ENCODE assay signal across 8 cellular contexts in the genomic region with DNA sequence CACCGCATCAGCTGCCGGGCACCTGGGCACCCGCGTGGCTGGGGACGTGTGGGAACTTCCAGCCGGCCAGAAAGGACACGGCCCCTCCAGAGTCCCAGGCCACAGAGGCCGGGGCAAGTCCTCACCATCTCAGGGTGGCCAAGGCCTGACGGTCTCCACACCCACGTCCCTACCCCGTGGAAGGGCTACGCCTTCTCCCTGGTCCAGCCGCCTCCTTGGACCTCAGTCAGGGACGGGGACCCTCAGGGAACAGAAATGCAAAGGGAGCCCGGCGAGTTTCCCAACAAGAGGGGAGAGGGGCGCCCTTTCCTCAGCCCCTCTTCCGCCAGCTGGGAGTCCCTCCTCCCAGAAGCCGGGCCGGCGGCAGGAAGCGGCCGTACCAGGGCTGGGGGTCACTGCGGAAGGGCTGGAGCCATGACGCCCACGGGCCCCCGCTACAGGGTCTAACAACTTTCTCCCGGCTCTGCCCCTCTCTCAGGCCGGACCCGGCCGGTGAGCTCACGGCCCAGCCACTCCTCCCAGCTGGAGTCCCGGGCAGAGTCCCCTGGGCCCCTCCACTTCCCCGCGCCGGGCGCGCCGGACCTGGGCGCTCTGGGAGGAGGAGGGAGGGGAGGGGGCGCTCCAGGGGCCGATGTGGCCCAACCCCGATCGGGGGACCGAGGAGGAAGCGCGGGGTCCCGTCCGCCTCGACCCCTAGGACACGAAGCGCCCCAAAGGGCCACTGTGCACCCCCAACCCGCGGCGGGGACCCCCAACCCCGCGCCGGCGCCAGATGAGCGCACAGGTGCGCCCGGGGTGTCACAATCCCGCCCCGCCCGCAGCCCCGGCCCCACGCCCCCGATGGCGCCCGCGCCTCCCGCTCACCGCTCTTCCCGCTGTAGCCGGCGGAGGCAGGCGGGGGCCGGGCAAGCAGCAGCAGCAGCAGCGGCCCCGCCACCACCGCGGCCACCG. TPM values are rescaled to one million over a fixed set of nuclear protein-coding genes. Genes with fewer than 3 reads are reported as not detected.
DNase-seq lines count a peak whose midpoint lies in the region; ATAC-seq, FAIRE-seq and TF ChIP-seq lines count a peak whose summit lies in the region.

No MANE protein-coding gene starts in this region.

- peak overlapping the region; percentile 57 for H3K4me3 ChIP-seq in CD8-positive, alpha-beta T cell (ENCODE audit: low read depth, low read length)
- H3K4me3 ChIP-seq in Loucy (ENCODE audit: low read length, poor library complexity, severe bottlenecking) (peak overlapping the region; percentile 76), K562 (peak overlapping the region; percentile 94), subcutaneous abdominal adipose tissue (ENCODE audit: low read depth in 1 of 5, low read length in 5 of 5) (peak overlapping the region; percentile 44 to 82 (median 72))

- CTCF ChIA-PET in CD8-positive, alpha-beta T cell (lab: Charles Lee): interaction anchor here (0.7 to 2.2 kb wide), 6 partner anchors 11 to 273 kb away, joined by 3 to 7 read pairs (median 4); a partner anchor contains a TSS
- CTCF ChIA-PET in K562 (lab: Yijun Ruan, JAX; ENCODE audit: low intra/inter-chr PET ratio) (interaction anchor here (0.9 kb wide), 1 partner anchor 11 kb away, joined by 3 read pairs; a partner anchor contains a TSS), GM10248 (lab: Yijun Ruan, JAX) (interaction anchor here (1.5 to 2.1 kb wide), 2 partner anchors 44 to 274 kb away, joined by 3 to 5 read pairs; a partner anchor contains a TSS)

- no peak for TF ChIP-seq CTCF in CD8-positive, alpha-beta T cell (IDR thresholded peaks at IDR 0.05)
- TF ChIP-seq CTCF in GM20000 (IDR thresholded peaks at IDR 0.05; ENCODE audit: extremely low read depth, missing control alignments) (no peak), Loucy (conservative IDR thresholded peaks at IDR 0.05; ENCODE audit: low read length) (no peak), K562 (IDR thresholded peaks at IDR 0.05 in 2 of 3, conservative IDR thresholded peaks at IDR 0.05 in 1 of 3; ENCODE audit: insufficient read depth in 2 of 3, low read depth in 1 of 3, low read length in 3 of 3) (no peak), GM10248 (IDR thresholded peaks at IDR 0.05; ENCODE audit: control extremely low read depth, extremely low read depth, low read depth, missing control alignments) (no peak)

- TF ChIP-seq RAD21 in K562 (CRISPR knock-in tag; conservative IDR thresholded peaks at IDR 0.05 in 1 of 2, IDR thresholded peaks at IDR 0.05 in 1 of 2): no peak

- H3K36me3 ChIP-seq in CD8-positive, alpha-beta T cell (ENCODE audit: insufficient read depth, low read length): no peaks in the 10 kb centered on the region
- H3K36me3 ChIP-seq in Loucy (ENCODE audit: insufficient read depth, low read length) (no peaks in the 10 kb centered on the region), K562 (ENCODE audit: control insufficient read depth, insufficient read depth, low read length) (peaks cover 17% of the 10 kb centered on the region; the same call in 2 of the 3 replicates), subcutaneous abdominal adipose tissue (ENCODE audit: control insufficient read depth in 5 of 5, insufficient read depth in 5 of 5, low read length in 5 of 5) (peaks cover 0 to 17% (median 14%) of the 10 kb centered on the region in 5 donors)

- peak in 1 of 7 experiments; percentile 36 for DNase-seq in CD8-positive, alpha-beta T cell
- peak; percentile 65 for DNase-seq in GM20000 (ENCODE audit: low spot score)
- DNase-seq in K562 (ENCODE audit: extremely low read depth in 1 of 4, low spot score in 3 of 4): peak; percentile 46 to 62 (median 58)
- peak; percentile 72 for DNase-seq in left kidney (ENCODE audit: low read depth, low spot score)
- DNase-seq in GM10248 (ENCODE audit: extremely low spot score): no peak

- BruUV-seq in K562 (replicated peaks; lab: Mats Ljungman, UMichigan): no TSS peak

- H2AFZ ChIP-seq in Loucy (ENCODE audit: low read length): no peak overlapping the region
- H2AFZ ChIP-seq in K562 (ENCODE audit: low read depth, low read length): no peak overlapping the region

- no peaks in the 10 kb centered on the region for H3K9me2 ChIP-seq in Loucy (replicated peaks; ENCODE audit: low read depth, low read length)

- peak overlapping the region; percentile 85 for H3K27ac Mint-ChIP-seq in CD8-positive, alpha-beta T cell

- FAIRE-seq in K562 (lab: Jason Lieb, UNC): no peak

- WGBS in K562 (ENCODE audit: insufficient coverage, low coverage, missing lambda C conversion rate): 1% methylated on average over 33 of the region's 83 CpGs

- TF ChIP-seq POLR2A in K562 (conservative IDR thresholded peaks at IDR 0.05): no peak

- H3K27me3 ChIP-seq in CD8-positive, alpha-beta T cell (ENCODE audit: insufficient read depth, low read length): no peaks in the 10 kb centered on the region
- no peaks in the 10 kb centered on the region for H3K27me3 ChIP-seq in Loucy (ENCODE audit: insufficient read depth, low read length, poor library complexity, severe bottlenecking)
- H3K27me3 ChIP-seq in K562 (ENCODE audit: control insufficient read depth in 2 of 2, insufficient read depth in 2 of 2, low read length in 2 of 2): no peaks in the 10 kb centered on the region
- H3K27me3 ChIP-seq in subcutaneous abdominal adipose tissue (ENCODE audit: control insufficient read depth in 5 of 5, insufficient read depth in 4 of 5, low read length in 5 of 5): no peaks in the 10 kb centered on the region

- intact Hi-C loops in CD8-positive, alpha-beta T cell (cut with DNase I, micrococcal nuclease): loop anchor here (1.0 to 10.0 kb wide), 6 partner anchors 11 to 254 kb away; a partner anchor contains a TSS
- intact Hi-C loops in K562 (cut with micrococcal nuclease): no loop called here

- H3K4me1 ChIP-seq in CD8-positive, alpha-beta T cell (ENCODE audit: insufficient read depth, low read length): peaks cover 34% of the 10 kb centered on the region
- H3K4me1 ChIP-seq in Loucy (ENCODE audit: insufficient read depth, low read length, poor library complexity, severe bottlenecking): peaks cover 18% of the 10 kb centered on the region
- H3K4me1 ChIP-seq in K562 (replicated peaks in 1 of 2; ENCODE audit: control insufficient read depth in 2 of 2, insufficient read depth in 2 of 2, low read length in 2 of 2): peaks cover 0 to 64% of the 10 kb centered on the region in 2 experiments; a peak in 3 of 5 replicates
- peaks cover 2 to 43% (median 39%) of the 10 kb centered on the region in 5 donors for H3K4me1 ChIP-seq in subcutaneous abdominal adipose tissue (ENCODE audit: control insufficient read depth in 5 of 5, insufficient read depth in 5 of 5, low read length in 5 of 5)

- peak overlapping the region; percentile 68 for H3K27ac ChIP-seq in CD8-positive, alpha-beta T cell (ENCODE audit: low read depth, low read length)
- H3K27ac ChIP-seq in K562 (ENCODE audit: extremely low read depth, low read depth, low read length): peak overlapping the region; percentile 75
- no peak overlapping the region for H3K27ac ChIP-seq in subcutaneous abdominal adipose tissue (ENCODE audit: low read depth, low read length)

- H3K4me2 ChIP-seq in Loucy (ENCODE audit: low read depth, low read length, poor library complexity, severe bottlenecking) (peak overlapping the region; percentile 70), K562 (ENCODE audit: insufficient read depth, low read length) (peak overlapping the region; percentile 65)

- POLR2A ChIA-PET in CD8-positive, alpha-beta T cell (lab: Charles Lee): interaction anchor here (1.2 to 5.4 kb wide), 3 partner anchors 10 to 19 kb away, joined by 3 to 38 read pairs (median 25); a partner anchor contains a TSS
- POLR2A ChIA-PET in K562 (lab: Yijun Ruan, JAX): interaction anchor here (0.6 kb wide), 1 partner anchor 62 kb away, joined by 3 read pairs; no protein-coding TSS in a partner anchor
- POLR2A ChIA-PET in GM10248 (lab: Yijun Ruan, JAX): interaction anchor here (0.5 to 1.1 kb wide), 2 partner anchors 12 to 990 kb away, joined by 4 to 8 read pairs; no protein-coding TSS in a partner anchor

- H3F3A ChIP-seq in Loucy (ENCODE audit: low read depth): no peaks in the 10 kb centered on the region

- peaks cover 21% of the 10 kb centered on the region for H3K79me2 ChIP-seq in Loucy (ENCODE audit: insufficient read depth, low read length)
- H3K79me2 ChIP-seq in K562 (ENCODE audit: control insufficient read depth, insufficient read depth, low read length): peaks cover 33% of the 10 kb centered on the region

- peaks cover 29% of the 10 kb centered on the region for H3K4me1 Mint-ChIP-seq in CD8-positive, alpha-beta T cell (ENCODE audit: low read depth)

- H3K9ac ChIP-seq in Loucy (ENCODE audit: low read depth, low read length, poor library complexity, severe bottlenecking) (peak overlapping the region; percentile 76), K562 (ENCODE audit: insufficient read depth in 1 of 2, low read depth in 2 of 2, low read length in 2 of 2) (peak overlapping the region; percentile 80 to 88), subcutaneous abdominal adipose tissue (ENCODE audit: low read length in 5 of 5) (peak overlapping the region; percentile 38 to 84 (median 74))

- peaks cover 15% of the 10 kb centered on the region for H3K36me3 Mint-ChIP-seq in CD8-positive, alpha-beta T cell

- no peaks in the 10 kb centered on the region for H3K9me1 ChIP-seq in K562 (ENCODE audit: control insufficient read depth, insufficient read depth, low read length)

- H4K20me1 ChIP-seq in Loucy (ENCODE audit: insufficient read depth, low read length, poor library complexity, severe bottlenecking): no peaks in the 10 kb centered on the region
- no peaks in the 10 kb centered on the region for H4K20me1 ChIP-seq in K562 (replicated peaks; ENCODE audit: control insufficient read depth, insufficient read depth, low read length)

- no peaks in the 10 kb centered on the region for H3K27me3 Mint-ChIP-seq in CD8-positive, alpha-beta T cell (ENCODE audit: low read depth)

- ATAC-seq in CD8-positive, alpha-beta T cell: peak; percentile 27
- peak; percentile 80 for ATAC-seq in K562
- ATAC-seq in GM18873 (IDR thresholded peaks at IDR 0.05; ENCODE audit: low FRiP score, unreplicated experiment): no peak

- TF ChIP-seq EP300 in K562 (IDR thresholded peaks at IDR 0.05; ENCODE audit: low read length): no peak

- no peaks in the 10 kb centered on the region for H3K9me3 ChIP-seq in CD8-positive, alpha-beta T cell (ENCODE audit: low read length)
- H3K9me3 ChIP-seq in Loucy (ENCODE audit: insufficient read depth, low read depth, low read length) (no peaks in the 10 kb centered on the region), K562 (replicated peaks; ENCODE audit: control insufficient read depth, insufficient read depth, low read depth, low read length) (no peaks in the 10 kb centered on the region), subcutaneous abdominal adipose tissue (ENCODE audit: control insufficient read depth in 5 of 5, low read length in 5 of 5) (no peaks in the 10 kb centered on the region)

- H3K9me3 Mint-ChIP-seq in CD8-positive, alpha-beta T cell: no peaks in the 10 kb centered on the region

- in situ Hi-C loops in K562 (cut with MboI): no loop called here

- peak overlapping the region; percentile 88 for H3K4me3 Mint-ChIP-seq in CD8-positive, alpha-beta T cell

RNA-seq across cellular contexts. Expression of a gene that starts 0.7 kb away (rescaled TPM):
- total RNA-seq in CD8-positive, alpha-beta T cell: 10 to 100 TPM; 57.9 to 60.8 TPM
- 56.2 and 231 TPM in 2 replicates for total RNA-seq in K562 (2011; cell fraction: chromatin; rRNA removed; ENCODE audit: low replicate concordance)
- 229 and 238 TPM in 2 replicates for total RNA-seq in K562 (2011; cell fraction: nucleolus; rRNA removed)
- total RNA-seq in K562 (2011; cell fraction: nucleoplasm; rRNA removed): 112 and 118 TPM in 2 replicates
- total RNA-seq in K562 (2014; rRNA removed): 43.4 and 66.6 TPM in 2 replicates
- 3.8 and 8.9 TPM in 2 replicates for total RNA-seq in K562 (2014; rRNA removed; fragmentation: Illumina TruSeq; extraction: Trizol)
- 35.9 and 39.3 TPM in 2 replicates for total RNA-seq in K562 (2015; rRNA removed; fragmentation: Illumina TruSeq; extraction: Trizol)
- total RNA-seq in K562 (2021): 49.8 and 50.2 TPM in 2 replicates
- 41.7 and 73.2 TPM in 2 replicates for polyA plus RNA-seq in K562 (2011; rRNA removed)
- polyA plus RNA-seq in K562 (2011; cell fraction: cytosol; rRNA removed): 113 and 177 TPM in 2 replicates
- 157 and 271 TPM in 2 replicates for polyA plus RNA-seq in K562 (2011; cell fraction: nucleus; rRNA removed)
- polyA plus RNA-seq in K562 (2012): 62.5 and 85.8 TPM in 2 replicates
- polyA plus RNA-seq in K562 (2014; fragmentation: Illumina TruSeq; extraction: Trizol): 20.0 and 53.1 TPM in 2 replicates
- 1 to 10 TPM in 1 of 2 experiments, under 1 TPM in 1; 0.45 to 1.3 TPM for polyA plus RNA-seq in K562 (2014; fragmentation: Nextera tagmentation; extraction: Ambion mirVana)
- 46.2 and 50.1 TPM in 2 replicates for polyA plus RNA-seq in K562 (2014; rRNA removed)
- 25.0 and 47.0 TPM in 2 replicates for polyA minus RNA-seq in K562 (2011; rRNA and poly(A)+ RNA removed)
- 43.0 and 54.1 TPM in 2 replicates for polyA minus RNA-seq in K562 (2011; cell fraction: cytosol; rRNA and poly(A)+ RNA removed)
- 40.1 and 42.9 TPM in 2 replicates for polyA minus RNA-seq in K562 (2011; cell fraction: nucleus; rRNA and poly(A)+ RNA removed)

RNA-seq across cellular contexts. Expression of a gene that starts 10.8 kb away (rescaled TPM):
- total RNA-seq in CD8-positive, alpha-beta T cell: 10 to 100 TPM; 16.7 to 17.4 TPM
- total RNA-seq in K562 (2011; cell fraction: chromatin; rRNA removed; ENCODE audit: low replicate concordance): 23.4 and 64.3 TPM in 2 replicates
- total RNA-seq in K562 (2011; cell fraction: nucleolus; rRNA removed): 75.9 and 80.4 TPM in 2 replicates
- 40.5 and 50.3 TPM in 2 replicates for total RNA-seq in K562 (2011; cell fraction: nucleoplasm; rRNA removed)
- total RNA-seq in K562 (2014; rRNA removed): 323 and 344 TPM in 2 replicates
- 54.8 and 63.1 TPM in 2 replicates for total RNA-seq in K562 (2014; rRNA removed; fragmentation: Illumina TruSeq; extraction: Trizol)
- total RNA-seq in K562 (2015; rRNA removed; fragmentation: Illumina TruSeq; extraction: Trizol): 157 and 167 TPM in 2 replicates
- 175 and 183 TPM in 2 replicates for total RNA-seq in K562 (2021)
- polyA plus RNA-seq in K562 (2011; rRNA removed): 152 and 181 TPM in 2 replicates
- polyA plus RNA-seq in K562 (2011; cell fraction: cytosol; rRNA removed): 215 and 452 TPM in 2 replicates
- 114 and 165 TPM in 2 replicates for polyA plus RNA-seq in K562 (2011; cell fraction: nucleus; rRNA removed)
- 108 and 172 TPM in 2 replicates for polyA plus RNA-seq in K562 (2012)
- 219 and 232 TPM in 2 replicates for polyA plus RNA-seq in K562 (2014; fragmentation: Illumina TruSeq; extraction: Trizol)
- 10 to 100 TPM in 1 of 2 experiments, 1 to 10 TPM in 1; 2.5 to 22.9 TPM for polyA plus RNA-seq in K562 (2014; fragmentation: Nextera tagmentation; extraction: Ambion mirVana)
- 306 and 314 TPM in 2 replicates for polyA plus RNA-seq in K562 (2014; rRNA removed)
- polyA minus RNA-seq in K562 (2011; rRNA and poly(A)+ RNA removed): 49.7 and 74.3 TPM in 2 replicates
- polyA minus RNA-seq in K562 (2011; cell fraction: cytosol; rRNA and poly(A)+ RNA removed): 48.1 and 65.9 TPM in 2 replicates
- polyA minus RNA-seq in K562 (2011; cell fraction: nucleus; rRNA and poly(A)+ RNA removed): 23.4 and 31.5 TPM in 2 replicates

RNA-seq across cellular contexts. Expression of a gene that starts 15.9 kb away (rescaled TPM):
- 10 to 100 TPM; 22.2 to 22.3 TPM for total RNA-seq in CD8-positive, alpha-beta T cell
- total RNA-seq in K562 (2011; cell fraction: chromatin; rRNA removed; ENCODE audit: low replicate concordance): 39.0 and 108 TPM in 2 replicates
- total RNA-seq in K562 (2011; cell fraction: nucleolus; rRNA removed): 83.4 and 88.0 TPM in 2 replicates
- total RNA-seq in K562 (2011; cell fraction: nucleoplasm; rRNA removed): 67.1 and 101 TPM in 2 replicates
- total RNA-seq in K562 (2014; rRNA removed) (211 and 255 TPM in 2 replicates), K562 (2014; rRNA removed; fragmentation: Illumina TruSeq; extraction: Trizol) (50.2 and 61.5 TPM in 2 replicates), K562 (2015; rRNA removed; fragmentation: Illumina TruSeq; extraction: Trizol) (145 and 151 TPM in 2 replicates), K562 (2021) (189 and 206 TPM in 2 replicates)
- polyA plus RNA-seq in K562 (2011; rRNA removed) (139 and 160 TPM in 2 replicates), K562 (2014; fragmentation: Illumina TruSeq; extraction: Trizol) (135 and 223 TPM in 2 replicates), K562 (2014; fragmentation: Nextera tagmentation; extraction: Ambion mirVana) (10 to 100 TPM; 15.4 to 17.5 TPM), K562 (2014; rRNA removed) (264 and 339 TPM in 2 replicates)
- 277 and 663 TPM in 2 replicates for polyA plus RNA-seq in K562 (2011; cell fraction: cytosol; rRNA removed)
- polyA plus RNA-seq in K562 (2011; cell fraction: nucleus; rRNA removed): 165 and 221 TPM in 2 replicates
- polyA plus RNA-seq in K562 (2012): 211 and 279 TPM in 2 replicates
- polyA minus RNA-seq in K562 (2011; rRNA and poly(A)+ RNA removed): 23.2 and 37.8 TPM in 2 replicates
- 60.9 and 70.8 TPM in 2 replicates for polyA minus RNA-seq in K562 (2011; cell fraction: cytosol; rRNA and poly(A)+ RNA removed)
- polyA minus RNA-seq in K562 (2011; cell fraction: nucleus; rRNA and poly(A)+ RNA removed): 32.2 and 35.7 TPM in 2 replicates

RNA-seq across cellular contexts. Expression of a gene that starts 20.6 kb away (rescaled TPM):
- total RNA-seq in CD8-positive, alpha-beta T cell: 1 to 10 TPM; 6.1 to 7.9 TPM
- total RNA-seq in K562 (2011; cell fraction: chromatin; rRNA removed; ENCODE audit: low replicate concordance): 27.0 and 84.4 TPM in 2 replicates
- total RNA-seq in K562 (2011; cell fraction: nucleolus; rRNA removed): 49.9 and 50.8 TPM in 2 replicates
- total RNA-seq in K562 (2011; cell fraction: nucleoplasm; rRNA removed): 40.5 and 41.6 TPM in 2 replicates
- total RNA-seq in K562 (2014; rRNA removed) (16.8 and 18.4 TPM in 2 replicates), K562 (2014; rRNA removed; fragmentation: Illumina TruSeq; extraction: Trizol) (3.2 and 5.6 TPM in 2 replicates), K562 (2015; rRNA removed; fragmentation: Illumina TruSeq; extraction: Trizol) (10.3 and 10.6 TPM in 2 replicates), K562 (2021) (22.9 and 23.1 TPM in 2 replicates)
- polyA plus RNA-seq in K562 (2011; rRNA removed) (13.9 and 21.6 TPM in 2 replicates), K562 (2014; fragmentation: Illumina TruSeq; extraction: Trizol) (6.9 and 13.4 TPM in 2 replicates), K562 (2014; fragmentation: Nextera tagmentation; extraction: Ambion mirVana) (1 to 10 TPM; 1.0 to 2.1 TPM), K562 (2014; rRNA removed) (31.9 and 33.1 TPM in 2 replicates)
- 22.5 and 45.9 TPM in 2 replicates for polyA plus RNA-seq in K562 (2011; cell fraction: cytosol; rRNA removed)
- 71.0 and 103 TPM in 2 replicates for polyA plus RNA-seq in K562 (2011; cell fraction: nucleus; rRNA removed)
- polyA plus RNA-seq in K562 (2012): 18.3 and 22.5 TPM in 2 replicates
- 1.9 and 3.6 TPM in 2 replicates for polyA minus RNA-seq in K562 (2011; rRNA and poly(A)+ RNA removed)
- polyA minus RNA-seq in K562 (2011; cell fraction: cytosol; rRNA and poly(A)+ RNA removed): 7.8 and 10.6 TPM in 2 replicates
- polyA minus RNA-seq in K562 (2011; cell fraction: nucleus; rRNA and poly(A)+ RNA removed): 10.1 and 11.2 TPM in 2 replicates

RNA-seq across cellular contexts. Expression of a gene that starts 28.6 kb away (rescaled TPM):
- 10 to 100 TPM; 25.4 to 28.6 TPM for total RNA-seq in CD8-positive, alpha-beta T cell
- 41.5 and 88.6 TPM in 2 replicates for total RNA-seq in K562 (2011; cell fraction: chromatin; rRNA removed; ENCODE audit: low replicate concordance)
- total RNA-seq in K562 (2011; cell fraction: nucleolus; rRNA removed): 39.7 and 42.5 TPM in 2 replicates
- 23.8 and 31.0 TPM in 2 replicates for total RNA-seq in K562 (2011; cell fraction: nucleoplasm; rRNA removed)
- total RNA-seq in K562 (2014; rRNA removed): 53.9 and 65.3 TPM in 2 replicates
- 13.1 and 16.0 TPM in 2 replicates for total RNA-seq in K562 (2014; rRNA removed; fragmentation: Illumina TruSeq; extraction: Trizol)
- 28.1 and 28.6 TPM in 2 replicates for total RNA-seq in K562 (2015; rRNA removed; fragmentation: Illumina TruSeq; extraction: Trizol)
- total RNA-seq in K562 (2021): 49.9 and 58.0 TPM in 2 replicates
- polyA plus RNA-seq in K562 (2011; rRNA removed): 7.4 and 13.0 TPM in 2 replicates
- polyA plus RNA-seq in K562 (2011; cell fraction: cytosol; rRNA removed): 13.6 and 26.9 TPM in 2 replicates
- polyA plus RNA-seq in K562 (2011; cell fraction: nucleus; rRNA removed): 20.6 and 36.7 TPM in 2 replicates
- 26.0 and 33.9 TPM in 2 replicates for polyA plus RNA-seq in K562 (2012)
- 25.9 and 36.3 TPM in 2 replicates for polyA plus RNA-seq in K562 (2014; fragmentation: Illumina TruSeq; extraction: Trizol)
- under 1 TPM; 0.42 to 0.77 TPM for polyA plus RNA-seq in K562 (2014; fragmentation: Nextera tagmentation; extraction: Ambion mirVana)
- 36.8 and 40.5 TPM in 2 replicates for polyA plus RNA-seq in K562 (2014; rRNA removed)
- polyA minus RNA-seq in K562 (2011; rRNA and poly(A)+ RNA removed): 9.0 and 13.1 TPM in 2 replicates
- polyA minus RNA-seq in K562 (2011; cell fraction: cytosol; rRNA and poly(A)+ RNA removed): 16.1 and 34.2 TPM in 2 replicates
- 14.3 and 14.4 TPM in 2 replicates for polyA minus RNA-seq in K562 (2011; cell fraction: nucleus; rRNA and poly(A)+ RNA removed)
